Comparison of ENCODE assay signal across 9 cellular contexts in the genomic region with DNA sequence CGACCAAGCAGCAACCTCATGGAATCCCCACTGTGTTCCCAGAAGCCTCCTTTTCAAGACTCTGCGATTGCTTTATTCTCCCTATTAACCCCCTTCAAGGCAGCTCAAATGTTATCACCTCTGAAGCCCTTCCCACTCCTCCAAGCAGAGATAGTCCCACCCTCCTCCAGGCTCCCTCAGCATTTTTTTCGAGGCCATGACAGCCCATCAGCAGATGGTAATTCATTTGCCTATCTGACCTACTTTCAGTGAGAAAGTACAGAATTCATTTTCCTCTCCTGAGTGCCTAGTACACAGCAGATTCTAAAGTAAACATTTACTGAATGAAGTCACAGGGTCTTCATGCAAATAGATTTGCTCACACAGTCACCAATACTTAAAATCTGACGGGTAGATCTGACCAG. TPM values are rescaled to one million over a fixed set of nuclear protein-coding genes. Genes with fewer than 3 reads are reported as not detected.
DNase-seq lines count a peak whose midpoint lies in the region; ATAC-seq, FAIRE-seq and TF ChIP-seq lines count a peak whose summit lies in the region.
"Had no signal": no experiment of that assay in that cellular context is flagged by ENCODE, and none has a peak within 500 bp of the region (broad histone marks: within the 10 kb centered on the region; RNA-seq: fewer than 3 reads in every experiment).

No MANE protein-coding gene starts in this region.

- peak overlapping the region; percentile 40 to 92 (median 80) for H3K27ac ChIP-seq in pancreas
- H3K27ac ChIP-seq in osteoblast (ENCODE audit: low read depth, low read length), result no peak overlapping the region
- H3K27ac ChIP-seq: VCaP had no signal

- peaks cover 47% of the 10 kb centered on the region for H3K79me2 ChIP-seq in osteoblast (ENCODE audit: insufficient read depth, low read length)

- FAIRE-seq in GM19239 (lab: Jason Lieb, UNC) (peak; percentile 83), pancreas (lab: Jason Lieb, UNC) (peak; percentile 57)

- H3K27me3 ChIP-seq in pancreas (no peaks in the 10 kb centered on the region), osteoblast (ENCODE audit: insufficient read depth, low read length) (no peaks in the 10 kb centered on the region)

- no peak overlapping the region for H2AFZ ChIP-seq in osteoblast (ENCODE audit: low read length)

- no peak overlapping the region for H3K4me2 ChIP-seq in osteoblast (ENCODE audit: insufficient read depth, low read length)

- H3K4me1 ChIP-seq in pancreas (peaks cover 27 to 54% (median 32%) of the 10 kb centered on the region in 3 donors), osteoblast (ENCODE audit: insufficient read depth, low read length) (no peaks in the 10 kb centered on the region)

- H4K20me1 ChIP-seq in osteoblast (ENCODE audit: insufficient read depth, low read length), result peaks cover 21% of the 10 kb centered on the region

- H3K4me3 ChIP-seq in pancreas (peak overlapping the region in 2 of 4 donors; percentile 3 to 23), osteoblast (ENCODE audit: insufficient read depth, low read length) (no peak overlapping the region)

- H3K9me3 ChIP-seq in pancreas, result no peaks in the 10 kb centered on the region
- H3K9me3 ChIP-seq in osteoblast (ENCODE audit: low read depth, low read length), result no peaks in the 10 kb centered on the region

- ATAC-seq in pancreas (peak; percentile 87 to 91 (median 90)), GM18520 (IDR thresholded peaks at IDR 0.05; ENCODE audit: unreplicated experiment) (no peak), HG03175 (IDR thresholded peaks at IDR 0.05; ENCODE audit: unreplicated experiment) (no peak)

- intact Hi-C loops in pancreas (cut with DNase I), result no loop called here

- DNase-seq in GM19239 (ENCODE audit: insufficient read length, low spot score), result no peak
- DNase-seq in NCI-H2171 treated with DMSO at 0.1 percent for 48 hours (lab: John Stamatoyannopoulos, UW), result peak; percentile 67
- peak; percentile 8 for DNase-seq in fibroblast of peridontal ligament (ENCODE audit: extremely low read depth)
- DNase-seq in pancreas, result peak in 4 of 6 donors; percentile 54 to 60 (median 58)
- no peak for DNase-seq in osteoblast (ENCODE audit: insufficient read length, low spot score, missing footprints)
- no peak for DNase-seq in RPMI8226

- no peaks in the 10 kb centered on the region for H3K36me3 ChIP-seq in pancreas
- no peaks in the 10 kb centered on the region for H3K36me3 ChIP-seq in osteoblast (ENCODE audit: insufficient read depth, low read length)

- 4 to 5% methylated on average over 4 of the region's 4 CpGs for WGBS in pancreas, 2 donors

- TF ChIP-seq CTCF in pancreas (IDR thresholded peaks at IDR 0.05) (no peak), osteoblast (IDR thresholded peaks at IDR 0.05; ENCODE audit: extremely low read depth, low read depth, low read length) (no peak)

RNA-seq across cellular contexts. Expression of a gene that starts 47.8 kb away (rescaled TPM):
- total RNA-seq in pancreas, result 10 to 100 TPM; 14.4 to 21.6 (median 17.7) TPM
- 10 to 100 TPM in 1 of 2 donors, 1 to 10 TPM in 1; 9.6 to 12.1 TPM for polyA plus RNA-seq in pancreas
- total RNA-seq in osteoblast, result 26.8 and 32.9 TPM in 2 replicates

Comparison
In these comparisons a context has a peak if more than half of its experiments do, and no peak if none do; other contexts are left out.
1. DNase-seq: peak in NCI-H2171 treated with DMSO at 0.1 percent for 48 hours (single experiment), fibroblast of peridontal ligament (single experiment) and pancreas (4 of 6); none in GM19239 (single experiment), osteoblast (single experiment) and RPMI8226 (single experiment).
2. ATAC-seq: peak in pancreas (4 of 4); none in GM18520 (single experiment) and HG03175 (single experiment).